23 cellular contexts compared by ENCODE assay signal in the genomic region with DNA sequence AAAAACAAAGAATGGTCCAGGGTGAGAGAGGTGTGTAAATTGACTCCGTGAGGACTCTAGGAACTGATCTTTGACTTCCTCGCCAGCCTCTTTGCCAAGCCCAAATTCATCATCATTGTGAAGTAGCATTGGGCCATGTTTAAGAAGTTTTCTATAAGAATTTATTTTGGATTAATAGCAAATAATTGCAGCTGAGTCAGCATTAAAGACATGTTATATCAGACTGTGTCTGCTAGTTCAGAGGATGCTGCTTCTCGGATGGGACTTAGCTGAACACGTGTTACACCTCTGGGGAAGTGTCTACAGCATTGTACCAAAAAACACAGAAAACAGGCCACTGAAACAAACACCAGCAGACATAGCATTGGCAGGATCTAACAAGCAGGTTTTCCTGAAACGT.
DNase-seq lines count a peak whose midpoint lies in the region; ATAC-seq and TF ChIP-seq lines count a peak whose summit lies in the region.
"Had no signal": no experiment of that assay in that cellular context is flagged by ENCODE, and none has a peak within 500 bp of the region (broad histone marks: within the 10 kb centered on the region; RNA-seq: fewer than 3 reads in every experiment).

No MANE protein-coding gene starts in this region.

- no peaks in the 10 kb centered on the region for H3K36me3 ChIP-seq in SJCRH30
- H3K36me3 ChIP-seq: BE2C; BLaER1 treated with 17β-estradiol and CSF1 and Interleukin-3, amounts not matched to agents 10 nM and 100 nM had no signal

- H3K27me3 ChIP-seq in SJCRH30 = no peaks in the 10 kb centered on the region
- H3K27me3 ChIP-seq: BE2C had no signal

- DNase-seq in NCI-H1694 (lab: John Stamatoyannopoulos, UW) (peak; percentile 60), NCI-H1694 treated with DMSO at 0.1 percent for 48 hours (lab: John Stamatoyannopoulos, UW) (no peak), SJCRH30 (no peak), glutamatergic neuron (no peak), HT-29 (ENCODE audit: low spot score) (no peak)
- DNase-seq in activated naive CD4-positive, alpha-beta T cell (lab: John Stamatoyannopoulos, UW) = no peak
- DNase-seq: ACHN; AML-193; BE2C; CD4-positive, alpha-beta T cell; CD8-positive, alpha-beta memory T cell; DMS 273 treated with DMSO at 0.1 percent for 48 hours; DMS79; EL; GDM1; GM23248; H9 had no signal

- H3K4me1 Mint-ChIP-seq in glutamatergic neuron (ENCODE audit: low read depth, unreplicated experiment) = peaks cover 32% of the 10 kb centered on the region
- H3K4me1 Mint-ChIP-seq: CD14-positive monocyte; CD8-positive, alpha-beta memory T cell had no signal

- no peak overlapping the region for H3K4me3 ChIP-seq in SJCRH30
- H3K4me3 ChIP-seq: BLaER1 treated with 17β-estradiol and CSF1 and Interleukin-3, amounts not matched to agents 10 nM and 100 nM; GM12878; GM23248 had no signal

- H3K27me3 Mint-ChIP-seq in glutamatergic neuron (ENCODE audit: unreplicated experiment) = peaks cover 5% of the 10 kb centered on the region
- H3K27me3 Mint-ChIP-seq: CD4-positive, alpha-beta T cell; CD8-positive, alpha-beta memory T cell had no signal

- no peaks in the 10 kb centered on the region for H3K9me3 ChIP-seq in SJCRH30 (replicated peaks)
- H3K9me3 ChIP-seq: BE2C had no signal

- H3K4me3 Mint-ChIP-seq in glutamatergic neuron (ENCODE audit: unreplicated experiment) = peak overlapping the region; percentile 77
- H3K4me3 Mint-ChIP-seq: CD4-positive, alpha-beta T cell; H9 had no signal

- TF ChIP-seq CTCF in glutamatergic neuron (IDR thresholded peaks at IDR 0.05; ENCODE audit: partially characterized antibody, unreplicated experiment) = no peak

- no peaks in the 10 kb centered on the region for H3K36me3 Mint-ChIP-seq in glutamatergic neuron (ENCODE audit: unreplicated experiment)
- H3K36me3 Mint-ChIP-seq: CD14-positive monocyte; CD8-positive, alpha-beta memory T cell had no signal

- peak overlapping the region; percentile 21; the same call in 1 of the 2 replicates for H3K27ac ChIP-seq in SJCRH30
- H3K27ac ChIP-seq: 22Rv1; BLaER1 treated with 17β-estradiol and CSF1 and Interleukin-3, amounts not matched to agents 10 nM and 100 nM; GM23248 had no signal

- peaks cover 16% of the 10 kb centered on the region for H3K4me1 ChIP-seq in SJCRH30
- H3K4me1 ChIP-seq: BE2C had no signal

- H3K27ac Mint-ChIP-seq in glutamatergic neuron (ENCODE audit: unreplicated experiment) = peak overlapping the region; percentile 98
- H3K27ac Mint-ChIP-seq: CD14-positive monocyte; CD4-positive, alpha-beta T cell; CD8-positive, alpha-beta memory T cell; H9 had no signal

- peaks cover 6% of the 10 kb centered on the region for H3K9me3 Mint-ChIP-seq in glutamatergic neuron (ENCODE audit: unreplicated experiment)
- H3K9me3 Mint-ChIP-seq: CD4-positive, alpha-beta T cell; CD8-positive, alpha-beta memory T cell; H9 had no signal

- no peak for ATAC-seq in HG03097 (IDR thresholded peaks at IDR 0.05; ENCODE audit: low FRiP score, unreplicated experiment)
- ATAC-seq: GM12878, HCT116 had no signal
